Comparison of ENCODE assay signal across 8 cellular contexts in the genomic region with DNA sequence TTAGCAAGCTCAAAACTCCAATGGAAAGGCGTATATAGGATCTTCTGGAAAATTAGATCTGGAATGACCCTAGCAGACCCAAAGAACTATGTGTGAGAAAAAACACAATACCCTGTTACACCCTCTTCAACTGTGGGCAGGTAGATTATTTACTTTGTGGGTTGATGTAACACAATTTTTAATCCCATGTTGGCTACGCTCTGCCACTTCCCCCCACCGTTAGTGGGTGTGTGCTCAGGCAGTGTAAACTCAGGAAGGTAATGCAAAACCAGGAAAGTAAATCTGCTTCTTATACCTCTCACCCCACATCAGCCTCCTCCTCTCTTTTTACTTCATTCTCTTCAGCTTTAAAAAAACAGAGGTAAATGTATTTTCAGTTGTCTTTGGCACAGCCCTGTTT. TPM values are rescaled to one million over a fixed set of nuclear protein-coding genes. Genes with fewer than 3 reads are reported as not detected.
DNase-seq lines count a peak whose midpoint lies in the region; ATAC-seq, FAIRE-seq and TF ChIP-seq lines count a peak whose summit lies in the region.
"Not testable (repeated sequence)": the region's sequence is repeated elsewhere in the genome, so short reads cannot be mapped to it uniquely, and the experiment has no call there.
"Had no signal": no experiment of that assay in that cellular context is flagged by ENCODE, and none has a peak within 500 bp of the region (broad histone marks: within the 10 kb centered on the region; RNA-seq: fewer than 3 reads in every experiment).

No MANE protein-coding gene starts in this region.

- H3K9me3 ChIP-seq in body of pancreas, left lung, mucosa of descending colon: not testable (repeated sequence)

- TF ChIP-seq CTCF in body of pancreas (IDR thresholded peaks at IDR 0.05); left lung (IDR thresholded peaks at IDR 0.05); mucosa of descending colon (IDR thresholded peaks at IDR 0.05): not testable (repeated sequence)

- H3K27ac ChIP-seq in body of pancreas, left lung: not testable (repeated sequence)

- not testable (repeated sequence) for H3K4me1 ChIP-seq in body of pancreas; left lung; mucosa of descending colon (ENCODE audit: low read depth)

- ATAC-seq in body of pancreas, result peak; percentile 45
- peak; percentile 90 for ATAC-seq in left colon
- peak; percentile 44 for ATAC-seq in left lung
- ATAC-seq in mucosa of descending colon, result peak; percentile 81

- H3K4me3 ChIP-seq in body of pancreas, left lung, mucosa of descending colon: not testable (repeated sequence)

- not testable (repeated sequence) for TF ChIP-seq POLR2A in body of pancreas (IDR thresholded peaks at IDR 0.05)

- WGBS in body of pancreas, 2 donors, result no CpG with 5 or more reads among the region's 3 CpGs

- FAIRE-seq in GM18507 (lab: Jason Lieb, UNC), result peak; percentile 57
- FAIRE-seq in RCC 7860 (lab: Jason Lieb, UNC), result peak; percentile 90

- not testable (repeated sequence) for DNase-seq in GM18507 (ENCODE audit: extremely low spot score, insufficient read length, low read depth); RCC 7860 (ENCODE audit: low spot score); body of pancreas; left colon; left lung; mucosa of descending colon

- not testable (repeated sequence) for H3K36me3 ChIP-seq in body of pancreas (replicated peaks in 1 of 2; ENCODE audit: insufficient read depth in 1 of 2, low read depth in 2 of 2); left lung; mucosa of descending colon (ENCODE audit: low read depth)

- intact Hi-C loops in body of pancreas (cut with DNase I); left colon (cut with DNase I, micrococcal nuclease); left lung (cut with DNase I); mucosa of descending colon (cut with DNase I, micrococcal nuclease): not testable (repeated sequence)

- not testable (repeated sequence) for H3K27me3 ChIP-seq in body of pancreas, left lung

RNA-seq across cellular contexts. Expression of gene NUDT4B, which starts 23.7 kb away (rescaled TPM):
- 10 to 100 TPM; 10.9 to 42.5 TPM for total RNA-seq in body of pancreas
- total RNA-seq in left colon, result 1 to 10 TPM in 1 of 2 donors, not detected in 1; 1.3 TPM
- total RNA-seq in left lung, result 1 to 10 TPM in 1 of 2 donors, under 1 TPM in 1; 0.90 to 2.5 TPM
- total RNA-seq in mucosa of descending colon, result 1 to 10 TPM in 1 of 3 donors, under 1 TPM in 1, not detected in 1; 0.61 to 1.4 TPM
- total RNA-seq: Caco-2; CD8-positive, alpha-beta T cell had no signal
